ENCODE assay signal across 10 cellular contexts in genomic region chr12:26369588-26369987, GRCh38.
DNase-seq lines count a peak whose midpoint lies in the region; ATAC-seq and TF ChIP-seq lines count a peak whose summit lies in the region.
"Had no signal": no experiment of that assay in that cellular context is flagged by ENCODE, and none has a peak within 500 bp of the region (broad histone marks: within the 10 kb centered on the region; RNA-seq: fewer than 3 reads in every experiment).

No MANE protein-coding gene starts in this region.

- H3K79me2 ChIP-seq in mammary epithelial cell (ENCODE audit: insufficient read depth, low read length), result no peaks in the 10 kb centered on the region

- H3K27ac ChIP-seq in AG04450 (ENCODE audit: low read depth, low read length), result peak overlapping the region; percentile 48
- H3K27ac ChIP-seq in mammary epithelial cell (ENCODE audit: insufficient read depth, low read depth, low read length), result peak overlapping the region; percentile 33
- H3K27ac ChIP-seq in left lung, result no peak overlapping the region

- H3K4me3 Mint-ChIP-seq in activated naive CD8-positive, alpha-beta T cell treated with anti-CD3 and anti-CD28 coated beads for 36 hours, result no peak overlapping the region

- H3K36me3 ChIP-seq in mammary epithelial cell (ENCODE audit: insufficient read depth, low read length) (no peaks in the 10 kb centered on the region), left lung (no peaks in the 10 kb centered on the region)

- H3K4me1 Mint-ChIP-seq in activated naive CD8-positive, alpha-beta T cell treated with anti-CD3 and anti-CD28 coated beads for 36 hours, result no peaks in the 10 kb centered on the region

- ATAC-seq in left lung, result peak; percentile 76
- ATAC-seq in GM21528 (IDR thresholded peaks at IDR 0.05; ENCODE audit: low FRiP score, unreplicated experiment), result no peak

- no peaks in the 10 kb centered on the region for H3K27me3 Mint-ChIP-seq in activated naive CD8-positive, alpha-beta T cell treated with anti-CD3 and anti-CD28 coated beads for 36 hours

- H3K4me2 ChIP-seq in mammary epithelial cell (ENCODE audit: insufficient read depth, low read depth, low read length), result no peak overlapping the region

- in situ Hi-C loops in mammary epithelial cell (cut with MboI; ENCODE audit: low sequenced_read_pairs in 2 of 2), result no loop called here

- no peak overlapping the region for H2AFZ ChIP-seq in mammary epithelial cell (ENCODE audit: low read depth, low read length)

- H3K9me3 ChIP-seq in AG04450 (ENCODE audit: control insufficient read depth, insufficient read depth, low read length) (no peaks in the 10 kb centered on the region), mammary epithelial cell (replicated peaks; ENCODE audit: insufficient read depth, low read length) (no peaks in the 10 kb centered on the region), left lung (no peaks in the 10 kb centered on the region)

- WGBS in mammary epithelial cell (ENCODE audit: low coverage, missing lambda C conversion rate), result 62% methylated on average over 4 of the region's 4 CpGs

- CTCF ChIA-PET in AG04450 (lab: Charles Lee) (no interaction called here), mammary epithelial cell (lab: Charles Lee; ENCODE audit: low non-redundant PET) (interaction anchor here (0.6 kb wide), 1 partner anchor 21 kb away, joined by 3 read pairs; no protein-coding TSS in a partner anchor)

- H3K27ac Mint-ChIP-seq in activated naive CD8-positive, alpha-beta T cell treated with anti-CD3 and anti-CD28 coated beads for 36 hours, result no peak overlapping the region

- dilution Hi-C loops in mammary epithelial cell (cut with HindIII; ENCODE audit: low sequenced_read_pairs), result loop anchor here (5.0 kb wide), 1 partner anchor 52 kb away; no protein-coding TSS in a partner anchor

- DNase-seq in AG04450 (ENCODE audit: low read depth, low spot score) (peak; percentile 72), HS-5 (ENCODE audit: low read depth) (peak; percentile 62), mammary epithelial cell (peak; percentile 99), left lung (no peak)
- DNase-seq in activated naive CD8-positive, alpha-beta T cell treated with anti-CD3 and anti-CD28 coated beads for 36 hours, result no peak
- no peak for DNase-seq in activated CD8-positive, alpha-beta memory T cell treated with anti-CD3 and anti-CD28 coated beads, Interleukin-2, amount 50 U/mL, for 48 hours
- no peak for DNase-seq in stimulated activated CD4-positive, alpha-beta T cell treated with anti-CD3 and anti-CD28 coated beads, Interleukin-4, amount 100 ng/mL, for 24 hours
- DNase-seq: activated effector memory CD4-positive, alpha-beta T cell treated with Interleukin-2 at 50 U/mL for 16 hours; NCI-H1694 had no signal

- intact Hi-C loops in mammary epithelial cell (cut with micrococcal nuclease) (no loop called here), left lung (cut with DNase I) (no loop called here)

- H3K9me3 Mint-ChIP-seq in activated naive CD8-positive, alpha-beta T cell treated with anti-CD3 and anti-CD28 coated beads for 36 hours, result no peaks in the 10 kb centered on the region

- no peaks in the 10 kb centered on the region for H4K20me1 ChIP-seq in mammary epithelial cell (ENCODE audit: insufficient read depth, low read length)

- no peaks in the 10 kb centered on the region for H3K27me3 ChIP-seq in AG04450 (ENCODE audit: control insufficient read depth, insufficient read depth, low read length)
- no peaks in the 10 kb centered on the region for H3K27me3 ChIP-seq in mammary epithelial cell (ENCODE audit: insufficient read depth, low read length)
- H3K27me3 ChIP-seq in left lung, result no peaks in the 10 kb centered on the region

- no peak overlapping the region for H3K4me3 ChIP-seq in AG04450 (ENCODE audit: low read depth, low read length)
- H3K4me3 ChIP-seq in mammary epithelial cell (replicated peaks in 1 of 3; ENCODE audit: insufficient read depth in 1 of 3, low read depth in 2 of 3, low read length in 3 of 3), result no peak overlapping the region
- no peak overlapping the region for H3K4me3 ChIP-seq in left lung

- TF ChIP-seq CTCF in AG04450 (IDR thresholded peaks at IDR 0.05; ENCODE audit: low read depth, low read length) (no peak), mammary epithelial cell (conservative IDR thresholded peaks at IDR 0.05 in 1 of 2, IDR thresholded peaks at IDR 0.05 in 1 of 2; ENCODE audit: extremely low read depth in 1 of 2, insufficient read depth in 1 of 2, low read depth in 1 of 2, low read length in 2 of 2) (no peak), left lung (IDR thresholded peaks at IDR 0.05) (no peak)

- H3K9ac ChIP-seq in mammary epithelial cell (ENCODE audit: insufficient read depth, low read length), result no peak overlapping the region

- no TSS peak for BruUV-seq in mammary epithelial cell (replicated peaks; lab: Mats Ljungman, UMichigan)

- H3K36me3 Mint-ChIP-seq in activated naive CD8-positive, alpha-beta T cell treated with anti-CD3 and anti-CD28 coated beads for 36 hours, result peaks cover 3% of the 10 kb centered on the region

- POLR2A ChIA-PET in AG04450 (lab: Yijun Ruan, JAX), result no interaction called here

- H3K4me1 ChIP-seq in mammary epithelial cell (ENCODE audit: insufficient read depth, low read length), result peaks cover 19% of the 10 kb centered on the region
- no peaks in the 10 kb centered on the region for H3K4me1 ChIP-seq in left lung

Comparison
In these comparisons a context has a peak if more than half of its experiments do, and no peak if none do; other contexts are left out.
1. DNase-seq: peak in AG04450 (single experiment), HS-5 (single experiment) and mammary epithelial cell (single experiment); none in left lung (0 of 2), activated naive CD8-positive, alpha-beta T cell treated with anti-CD3 and anti-CD28 coated beads for 36 hours (single experiment), activated CD8-positive, alpha-beta memory T cell treated with anti-CD3 and anti-CD28 coated beads, Interleukin-2, amount 50 U/mL, for 48 hours (single experiment) and stimulated activated CD4-positive, alpha-beta T cell treated with anti-CD3 and anti-CD28 coated beads, Interleukin-4, amount 100 ng/mL, for 24 hours (single experiment).
2. H3K27ac ChIP-seq: peak in AG04450 (single experiment) and mammary epithelial cell (single experiment); none in left lung (0 of 2).